ENCODE assay signal across 27 cellular contexts in genomic region chr3:138036572-138036971, GRCh38. TPM values are rescaled to one million over a fixed set of nuclear protein-coding genes. Genes with fewer than 3 reads are reported as not detected.
DNase-seq lines count a peak whose midpoint lies in the region; ATAC-seq and TF ChIP-seq lines count a peak whose summit lies in the region.
"Had no signal": no experiment of that assay in that cellular context is flagged by ENCODE, and none has a peak within 500 bp of the region (broad histone marks: within the 10 kb centered on the region; RNA-seq: fewer than 3 reads in every experiment).

No MANE protein-coding gene starts in this region.

- H3K4me3 ChIP-seq in left ventricle myocardium inferior (no peak overlapping the region), transverse colon (no peak overlapping the region)
- H3K4me3 ChIP-seq: dorsolateral prefrontal cortex, lung, mucosa of descending colon, thyroid gland had no signal

- DNase-seq in NOMO-1 treated with DMSO at 0.1 percent for 48 hours (lab: John Stamatoyannopoulos, UW; ENCODE audit: unreplicated experiment): peak; percentile 95
- DNase-seq in left ventricle myocardium inferior: no peak
- DNase-seq in transverse colon: no peak
- DNase-seq in nephron progenitor cell: no peak
- DNase-seq: activated CD8-positive, alpha-beta T cell treated with anti-CD3 and anti-CD28 coated beads for 36 hours; activated effector memory CD4-positive, alpha-beta T cell treated with anti-CD3 and anti-CD28 coated beads, Interleukin-2, amount 50 U/mL, for 16 hours; dorsolateral prefrontal cortex; H9; IMR-90; kidney; mucosa of descending colon; NCI-H1417; NCI-H2081 treated with DMSO at 0.1 percent for 48 hours; NCI-H446 treated with DMSO at 0.1 percent for 48 hours; SHP77; stimulated activated naive CD8-positive, alpha-beta T cell treated with anti-CD3 and anti-CD28 coated beads, Interleukin-15, amount 100 ng/mL, for 72 hours; thyroid gland had no signal

- H3K36me3 Mint-ChIP-seq in stimulated activated memory B cell treated with anti-CD40 and anti-IgM and Interleukin-4, amounts not matched to agents 10 μg/mL and 1 μg/mL and 100 μg/mL, for 72 hours: no peaks in the 10 kb centered on the region
- H3K36me3 Mint-ChIP-seq in nephron progenitor cell (ENCODE audit: low read depth): peaks cover 14% of the 10 kb centered on the region
- H3K36me3 Mint-ChIP-seq: CD14-positive monocyte had no signal

- in situ Hi-C loops in transverse colon (cut with MboI; ENCODE audit: low pct_ligation_motif_present in 1 of 4, low pct_unique_long_range_greater_than_20kb in 1 of 4, low sequenced_read_pairs in 3 of 4): no loop called here

- H3K36me3 ChIP-seq in left ventricle myocardium inferior: no peaks in the 10 kb centered on the region
- no peaks in the 10 kb centered on the region for H3K36me3 ChIP-seq in transverse colon
- H3K36me3 ChIP-seq: thyroid gland had no signal

- no peak for TF ChIP-seq POLR2A in transverse colon (IDR thresholded peaks at IDR 0.05)

- peak; percentile 53 for ATAC-seq in GM19351 (IDR thresholded peaks at IDR 0.05; ENCODE audit: unreplicated experiment)
- ATAC-seq in HG03103 (IDR thresholded peaks at IDR 0.05; ENCODE audit: low read depth, unreplicated experiment): peak; percentile 48
- peak; percentile 47 for ATAC-seq in stimulated activated memory B cell treated with anti-CD40 and anti-IgM and Interleukin-4, amounts not matched to agents 10 μg/mL and 1 μg/mL and 100 μg/mL, for 72 hours
- ATAC-seq: activated CD4-positive, CD25-positive, alpha-beta regulatory T cell treated with anti-CD3 and anti-CD28 coated beads, Interleukin-2, amount 50 U/mL, for 24 hours; activated CD8-positive, alpha-beta T cell treated with anti-CD3 and anti-CD28 coated beads for 36 hours; mucosa of descending colon; sciatic nerve; stimulated activated naive CD8-positive, alpha-beta T cell treated with anti-CD3 and anti-CD28 coated beads, Interleukin-15, amount 100 ng/mL, for 72 hours had no signal

- WGBS in transverse colon (ENCODE audit: low coverage in 1 of 2), 2 donors: 65 to 69% methylated on average over 2 to 3 of the region's 3 CpGs

- intact Hi-C loops in left ventricle myocardium inferior (cut with micrococcal nuclease) (no loop called here), transverse colon (cut with DNase I; ENCODE audit: low total_unique reads) (no loop called here)

- TF ChIP-seq CTCF in left ventricle myocardium inferior (IDR thresholded peaks at IDR 0.05; ENCODE audit: borderline replicate concordance): no peak
- TF ChIP-seq CTCF in transverse colon (IDR thresholded peaks at IDR 0.05): no peak
- TF ChIP-seq CTCF in nephron progenitor cell (IDR thresholded peaks at IDR 0.05): no peak

- H3K4me1 ChIP-seq in left ventricle myocardium inferior (no peaks in the 10 kb centered on the region), transverse colon (no peaks in the 10 kb centered on the region)
- H3K4me1 ChIP-seq: thyroid gland had no signal

- H3K9me3 ChIP-seq in left ventricle myocardium inferior (replicated peaks) (no peaks in the 10 kb centered on the region), transverse colon (no peaks in the 10 kb centered on the region)
- H3K9me3 ChIP-seq: mucosa of descending colon, thyroid gland had no signal

- no peak for TF ChIP-seq EP300 in transverse colon (IDR thresholded peaks at IDR 0.05; ENCODE audit: low read depth)

- H3K27ac Mint-ChIP-seq in stimulated activated memory B cell treated with anti-CD40 and anti-IgM and Interleukin-4, amounts not matched to agents 10 μg/mL and 1 μg/mL and 100 μg/mL, for 72 hours: no peak overlapping the region
- H3K27ac Mint-ChIP-seq in nephron progenitor cell: no peak overlapping the region
- H3K27ac Mint-ChIP-seq: activated CD8-positive, alpha-beta T cell treated with anti-CD3 and anti-CD28 coated beads for 36 hours; CD14-positive monocyte; nephron; stimulated activated naive CD8-positive, alpha-beta T cell treated with anti-CD3 and anti-CD28 coated beads, Interleukin-15, amount 100 ng/mL, for 72 hours had no signal

- H3K27me3 Mint-ChIP-seq in stimulated activated memory B cell treated with anti-CD40 and anti-IgM and Interleukin-4, amounts not matched to agents 10 μg/mL and 1 μg/mL and 100 μg/mL, for 72 hours: peaks cover 55% of the 10 kb centered on the region
- peaks cover 5% of the 10 kb centered on the region for H3K27me3 Mint-ChIP-seq in nephron progenitor cell (ENCODE audit: low read depth, poor library complexity)

- no peaks in the 10 kb centered on the region for H3K9me3 Mint-ChIP-seq in stimulated activated memory B cell treated with anti-CD40 and anti-IgM and Interleukin-4, amounts not matched to agents 10 μg/mL and 1 μg/mL and 100 μg/mL, for 72 hours
- H3K9me3 Mint-ChIP-seq in nephron progenitor cell: no peaks in the 10 kb centered on the region
- H3K9me3 Mint-ChIP-seq: activated CD8-positive, alpha-beta T cell treated with anti-CD3 and anti-CD28 coated beads for 36 hours; CD14-positive monocyte; H9; nephron; stimulated activated naive CD8-positive, alpha-beta T cell treated with anti-CD3 and anti-CD28 coated beads, Interleukin-15, amount 100 ng/mL, for 72 hours had no signal

- no peak overlapping the region for H3K4me3 Mint-ChIP-seq in stimulated activated memory B cell treated with anti-CD40 and anti-IgM and Interleukin-4, amounts not matched to agents 10 μg/mL and 1 μg/mL and 100 μg/mL, for 72 hours
- H3K4me3 Mint-ChIP-seq in nephron progenitor cell: no peak overlapping the region
- H3K4me3 Mint-ChIP-seq: activated CD8-positive, alpha-beta T cell treated with anti-CD3 and anti-CD28 coated beads for 36 hours; CD14-positive monocyte; H9; nephron; stimulated activated naive CD8-positive, alpha-beta T cell treated with anti-CD3 and anti-CD28 coated beads, Interleukin-15, amount 100 ng/mL, for 72 hours had no signal

- H3K4me1 Mint-ChIP-seq in stimulated activated memory B cell treated with anti-CD40 and anti-IgM and Interleukin-4, amounts not matched to agents 10 μg/mL and 1 μg/mL and 100 μg/mL, for 72 hours: no peaks in the 10 kb centered on the region
- peaks cover 6% of the 10 kb centered on the region for H3K4me1 Mint-ChIP-seq in nephron progenitor cell
- H3K4me1 Mint-ChIP-seq: CD14-positive monocyte; nephron; stimulated activated naive CD8-positive, alpha-beta T cell treated with anti-CD3 and anti-CD28 coated beads, Interleukin-15, amount 100 ng/mL, for 72 hours had no signal

- H3K27ac ChIP-seq in left ventricle myocardium inferior (replicated peaks) (no peak overlapping the region), transverse colon (no peak overlapping the region)
- H3K27ac ChIP-seq: dorsolateral prefrontal cortex, thyroid gland had no signal

- H3K27me3 ChIP-seq in left ventricle myocardium inferior (ENCODE audit: low read depth) (no peaks in the 10 kb centered on the region), transverse colon (no peaks in the 10 kb centered on the region)
- H3K27me3 ChIP-seq: thyroid gland had no signal

RNA-seq across cellular contexts. Expression of gene CLDN18, which starts 26.6 kb away (rescaled TPM):
- total RNA-seq in left ventricle myocardium inferior (not detected), transverse colon (not detected)
- total RNA-seq: activated CD8-positive, alpha-beta T cell treated with anti-CD3 and anti-CD28 coated beads for 36 hours; dorsolateral prefrontal cortex; endothelial cell of umbilical vein; H9; IMR-90; kidney; mucosa of descending colon; posterior vena cava; thyroid gland had no signal
